ENCODE assay signal across 8 cellular contexts in genomic region chr22:50444663-50445062, GRCh38. TPM values are rescaled to one million over a fixed set of nuclear protein-coding genes. Genes with fewer than 3 reads are reported as not detected.
A peak's percentile ranks its signal among the peaks of the same experiment; 100 is the strongest.
DNase-seq lines count a peak whose midpoint lies in the region; ATAC-seq and TF ChIP-seq lines count a peak whose summit lies in the region.
"Had no signal": no experiment of that assay in that cellular context is flagged by ENCODE, and none has a peak within 500 bp of the region (broad histone marks: within the 10 kb centered on the region; RNA-seq: fewer than 3 reads in every experiment).

No MANE protein-coding gene starts in this region.

- no peak for ATAC-seq in GM23338
- ATAC-seq in activated B cell treated with CpG ODN at 0.5 μM for 24 hours (ENCODE audit: low read depth): no peak
- no peak for ATAC-seq in stimulated activated effector memory CD8-positive, alpha-beta T cell treated with anti-CD3 and anti-CD28 coated beads, Interleukin-12 subunit alpha, Interleukin-12 subunit beta, amount 100 ng/mL, for 72 hours
- ATAC-seq in HG02759 (IDR thresholded peaks at IDR 0.05; ENCODE audit: unreplicated experiment): no peak

- H3K27ac Mint-ChIP-seq in GM23338 (no peak overlapping the region; the same call in 1 of the 2 replicates), activated B cell treated with CpG ODN at 0.5 μM for 24 hours (peak overlapping the region; percentile 69), glutamatergic neuron (ENCODE audit: unreplicated experiment) (peak overlapping the region; percentile 48)
- H3K27ac Mint-ChIP-seq in stimulated activated effector memory CD8-positive, alpha-beta T cell treated with anti-CD3 and anti-CD28 coated beads, Interleukin-12 subunit alpha, Interleukin-12 subunit beta, amount 100 ng/mL, for 72 hours: peak overlapping the region; percentile 93

- H3K4me1 ChIP-seq in GM23338 (ENCODE audit: insufficient read depth): no peaks in the 10 kb centered on the region; the same call in 1 of the 2 replicates
- H3K4me1 ChIP-seq in SJCRH30: no peaks in the 10 kb centered on the region

- no peak overlapping the region for H2AFZ ChIP-seq in GM23338

- H3K36me3 ChIP-seq in GM23338 (ENCODE audit: insufficient read depth): no peaks in the 10 kb centered on the region
- peaks cover 65% of the 10 kb centered on the region for H3K36me3 ChIP-seq in SJCRH30

- H4K20me1 ChIP-seq in GM23338 (replicated peaks; ENCODE audit: insufficient read depth): peaks cover 5% of the 10 kb centered on the region; the same call in 1 of the 2 replicates

- TF ChIP-seq CTCF in GM23338 (conservative IDR thresholded peaks at IDR 0.05; ENCODE audit: low read depth in 2 of 2) (no peak), activated B cell treated with CpG ODN at 0.5 μM for 24 hours (IDR thresholded peaks at IDR 0.05) (no peak), glutamatergic neuron (IDR thresholded peaks at IDR 0.05; ENCODE audit: partially characterized antibody, unreplicated experiment) (no peak)

- H3K27me3 ChIP-seq in GM23338 (ENCODE audit: insufficient read depth) (no peaks in the 10 kb centered on the region), SJCRH30 (no peaks in the 10 kb centered on the region)

- H3K27ac ChIP-seq in GM23338 (ENCODE audit: low read depth): 0 out of 2 replicates have a peak overlapping the region, but pooled peaks have one; percentile 50
- H3K27ac ChIP-seq in SJCRH30: no peak overlapping the region

- H3K4me1 Mint-ChIP-seq in GM23338 (peaks cover 17% of the 10 kb centered on the region), activated B cell treated with CpG ODN at 0.5 μM for 24 hours (peaks cover 23% of the 10 kb centered on the region), glutamatergic neuron (ENCODE audit: low read depth, unreplicated experiment) (peaks cover 7% of the 10 kb centered on the region)
- peaks cover 34% of the 10 kb centered on the region for H3K4me1 Mint-ChIP-seq in stimulated activated effector memory CD8-positive, alpha-beta T cell treated with anti-CD3 and anti-CD28 coated beads, Interleukin-12 subunit alpha, Interleukin-12 subunit beta, amount 100 ng/mL, for 72 hours

- H3K4me3 ChIP-seq in GM23338 (no peak overlapping the region), SJCRH30 (no peak overlapping the region)

- H3K9me3 ChIP-seq in SJCRH30 (replicated peaks): no peaks in the 10 kb centered on the region

- intact Hi-C loops in activated B cell treated with CpG ODN at 0.5 μM for 24 hours (cut with micrococcal nuclease): no loop called here

- CTCF ChIA-PET in activated B cell treated with CpG ODN at 0.5 μM for 24 hours (lab: Charles Lee): interaction anchor here (1.0 kb wide), 1 partner anchor 54 kb away, joined by 5 read pairs; no protein-coding TSS in a partner anchor

- peaks cover 28% of the 10 kb centered on the region for H3K27me3 Mint-ChIP-seq in GM23338 (ENCODE audit: insufficient read depth, low read depth, poor library complexity)
- H3K27me3 Mint-ChIP-seq in activated B cell treated with CpG ODN at 0.5 μM for 24 hours: no peaks in the 10 kb centered on the region
- H3K27me3 Mint-ChIP-seq in glutamatergic neuron (ENCODE audit: unreplicated experiment): peaks cover 39% of the 10 kb centered on the region

- no peaks in the 10 kb centered on the region for H3K9me3 Mint-ChIP-seq in GM23338
- H3K9me3 Mint-ChIP-seq in activated B cell treated with CpG ODN at 0.5 μM for 24 hours: no peaks in the 10 kb centered on the region
- peaks cover 37% of the 10 kb centered on the region for H3K9me3 Mint-ChIP-seq in glutamatergic neuron (ENCODE audit: unreplicated experiment)
- H3K9me3 Mint-ChIP-seq in stimulated activated effector memory CD8-positive, alpha-beta T cell treated with anti-CD3 and anti-CD28 coated beads, Interleukin-12 subunit alpha, Interleukin-12 subunit beta, amount 100 ng/mL, for 72 hours: no peaks in the 10 kb centered on the region

- no peaks in the 10 kb centered on the region for H3K79me2 ChIP-seq in GM23338 (replicated peaks; ENCODE audit: insufficient read depth)

- peaks cover 5% of the 10 kb centered on the region; the same call in 1 of the 2 replicates for H3F3A ChIP-seq in GM23338 (replicated peaks; ENCODE audit: low read depth)

- no peak overlapping the region for H3K4me2 ChIP-seq in GM23338

- no peak for DNase-seq in GM23338 (ENCODE audit: low spot score)
- DNase-seq in activated B cell treated with CpG ODN at 0.5 μM for 24 hours: no peak
- no peak for DNase-seq in glutamatergic neuron
- DNase-seq in stimulated activated effector memory CD8-positive, alpha-beta T cell treated with anti-CD3 and anti-CD28 coated beads, Interleukin-12 subunit alpha, Interleukin-12 subunit beta, amount 100 ng/mL, for 72 hours (ENCODE audit: low spot score in 2 of 2): no peak
- DNase-seq in SJCRH30: no peak
- no peak for DNase-seq in NCI-H524 (lab: John Stamatoyannopoulos, UW)

- H3K36me3 Mint-ChIP-seq in GM23338 (ENCODE audit: low read depth) (peaks cover 19% of the 10 kb centered on the region), activated B cell treated with CpG ODN at 0.5 μM for 24 hours (ENCODE audit: low read depth) (peaks cover 64% of the 10 kb centered on the region), glutamatergic neuron (ENCODE audit: unreplicated experiment) (no peaks in the 10 kb centered on the region)
- H3K36me3 Mint-ChIP-seq in stimulated activated effector memory CD8-positive, alpha-beta T cell treated with anti-CD3 and anti-CD28 coated beads, Interleukin-12 subunit alpha, Interleukin-12 subunit beta, amount 100 ng/mL, for 72 hours: peaks cover 96% of the 10 kb centered on the region

- H3K9me2 ChIP-seq in GM23338 (ENCODE audit: insufficient read depth): no peaks in the 10 kb centered on the region

- H3K4me3 Mint-ChIP-seq in GM23338 (no peak overlapping the region), activated B cell treated with CpG ODN at 0.5 μM for 24 hours (no peak overlapping the region), glutamatergic neuron (ENCODE audit: unreplicated experiment) (no peak overlapping the region)
- no peak overlapping the region for H3K4me3 Mint-ChIP-seq in stimulated activated effector memory CD8-positive, alpha-beta T cell treated with anti-CD3 and anti-CD28 coated beads, Interleukin-12 subunit alpha, Interleukin-12 subunit beta, amount 100 ng/mL, for 72 hours

- POLR2A ChIA-PET in activated B cell treated with CpG ODN at 0.5 μM for 24 hours (lab: Charles Lee): interaction anchor here (0.5 to 1.5 kb wide), 6 partner anchors 28 to 170 kb away, joined by 3 to 12 read pairs (median 6); partner anchors contain the start of genes LMF2 and NCAPH2

TF ChIP-seq in GM23338, 12 proteins besides CTCF, POLR2A, EP300 and RAD21 (continues in another document):
- TF ChIP-seq JUNB (IDR thresholded peaks at IDR 0.05; ENCODE audit: unreplicated experiment): no peak
- no peak for TF ChIP-seq NANOG (IDR thresholded peaks at IDR 0.05; ENCODE audit: borderline replicate concordance)
- no peak for TF ChIP-seq ZNF114 (CRISPR knock-in tag; IDR thresholded peaks at IDR 0.05)
- no peak for TF ChIP-seq STAT1 (IDR thresholded peaks at IDR 0.05; ENCODE audit: unreplicated experiment)
- no peak for TF ChIP-seq ZNF331 (CRISPR knock-in tag; IDR thresholded peaks at IDR 0.05; ENCODE audit: low read depth)
- no peak for TF ChIP-seq CREB1 (CRISPR knock-in tag; IDR thresholded peaks at IDR 0.05; ENCODE audit: low read depth)
- TF ChIP-seq REST (IDR thresholded peaks at IDR 0.05; ENCODE audit: unreplicated experiment): no peak
- TF ChIP-seq POLR2AphosphoS5 (IDR thresholded peaks at IDR 0.05; ENCODE audit: low read depth): no peak
- no peak for TF ChIP-seq EZH2 (IDR thresholded peaks at IDR 0.05; ENCODE audit: low read depth, unreplicated experiment)

RNA-seq across cellular contexts. Expression of gene SBF1, which starts 30.2 kb away (rescaled TPM):
- total RNA-seq in GM23338 (2014; rRNA removed; shearing (Covaris generic)): 83.2 and 85.4 TPM in 2 replicates
- 23.3 and 26.5 TPM in 2 replicates for polyA plus RNA-seq in GM23338 (2016; fragmentation: Nextera tagmentation; extraction: Ambion mirVana)
- total RNA-seq in activated B cell treated with CpG ODN at 0.5 μM for 24 hours (114 and 144 TPM in 2 replicates), glutamatergic neuron (ENCODE audit: unreplicated experiment) (206 TPM)
- 90.2 and 100 TPM in 2 replicates for total RNA-seq in SJCRH30 (2014; rRNA removed; shearing (Covaris generic))

RNA-seq across cellular contexts. Expression of gene ADM2, which starts 36.7 kb away (rescaled TPM):
- 7.1 and 12.8 TPM in 2 replicates for total RNA-seq in GM23338 (2014; rRNA removed; shearing (Covaris generic))
- 3.3 and 3.5 TPM in 2 replicates for polyA plus RNA-seq in GM23338 (2016; fragmentation: Nextera tagmentation; extraction: Ambion mirVana)
- total RNA-seq in activated B cell treated with CpG ODN at 0.5 μM for 24 hours (5.1 and 5.2 TPM in 2 replicates), glutamatergic neuron (ENCODE audit: unreplicated experiment) (37.6 TPM)
- not detected in 2 replicates for total RNA-seq in SJCRH30 (2014; rRNA removed; shearing (Covaris generic))

RNA-seq across cellular contexts. Expression of gene MIOX, which starts 42.0 kb away (rescaled TPM):
- total RNA-seq in GM23338 (2014; rRNA removed; shearing (Covaris generic)): 0.16 TPM in 1 of 2 replicates, not detected in the other
- polyA plus RNA-seq in GM23338 (2016; fragmentation: Nextera tagmentation; extraction: Ambion mirVana): not detected in 2 replicates
- total RNA-seq in activated B cell treated with CpG ODN at 0.5 μM for 24 hours (0.15 and 0.22 TPM in 2 replicates), glutamatergic neuron (ENCODE audit: unreplicated experiment) (4.0 TPM)
- not detected in 2 replicates for total RNA-seq in SJCRH30 (2014; rRNA removed; shearing (Covaris generic))
- total RNA-seq: dermis microvascular lymphatic vessel endothelial cell had no signal
